ENCODE assay signal across 7 cellular contexts in genomic region chr16:29807426-29808218, GRCh38. TPM values are rescaled to one million over a fixed set of nuclear protein-coding genes. Genes with fewer than 3 reads are reported as not detected.
A peak's percentile ranks its signal among the peaks of the same experiment; 100 is the strongest.
DNase-seq lines count a peak whose midpoint lies in the region; ATAC-seq and TF ChIP-seq lines count a peak whose summit lies in the region.

No MANE protein-coding gene starts in this region.

- H3K4me1 ChIP-seq in SJCRH30 (peaks cover 28% of the 10 kb centered on the region), foreskin keratinocyte (peaks cover 7% of the 10 kb centered on the region), neuron (ENCODE audit: insufficient read depth, low read length) (peaks cover 48% of the 10 kb centered on the region)

- peak; percentile 88 for DNase-seq in M059J (ENCODE audit: low read depth)
- peak; percentile 85 to 86 for DNase-seq in SJCRH30
- DNase-seq in activated naive CD4-positive, alpha-beta T cell treated with Interleukin-2 at 50 U/mL for 16 hours, result peak; percentile 85
- peak in 1 of 2 donors; percentile 87 for DNase-seq in foreskin keratinocyte
- DNase-seq in stromal cell of bone marrow (ENCODE audit: low read depth), result peak; percentile 85

- H3K4me3 ChIP-seq in SJCRH30 (peak overlapping the region; percentile 63), neuron (ENCODE audit: low read length) (peak overlapping the region; percentile 59)

- ATAC-seq in GM18498 (IDR thresholded peaks at IDR 0.05; ENCODE audit: unreplicated experiment) (peak; percentile 22), foreskin keratinocyte (peak; percentile 41)

- no peaks in the 10 kb centered on the region for H3K9me3 ChIP-seq in SJCRH30 (replicated peaks)
- H3K9me3 ChIP-seq in neuron (ENCODE audit: low read length), result no peaks in the 10 kb centered on the region

- peak overlapping the region; percentile 16; the same call in 1 of the 2 replicates for H3K27ac ChIP-seq in SJCRH30
- H3K27ac ChIP-seq in foreskin keratinocyte, result no peak overlapping the region

- TF ChIP-seq CTCF in foreskin keratinocyte (conservative IDR thresholded peaks at IDR 0.05), result peak; percentile 71

- H2AFZ ChIP-seq in neuron (ENCODE audit: low read depth, low read length), result no peak overlapping the region

- no peaks in the 10 kb centered on the region for H3K27me3 ChIP-seq in SJCRH30
- H3K27me3 ChIP-seq in foreskin keratinocyte, result peaks cover 5% of the 10 kb centered on the region
- H3K27me3 ChIP-seq in neuron (ENCODE audit: insufficient read depth, low read length), result no peaks in the 10 kb centered on the region

- peaks cover 38% of the 10 kb centered on the region for H3K36me3 ChIP-seq in SJCRH30
- peaks cover 29% of the 10 kb centered on the region for H3K36me3 ChIP-seq in neuron (ENCODE audit: insufficient read depth, low read length)

RNA-seq across cellular contexts. Expression of gene MAZ, which starts 1.3 kb away (rescaled TPM):
- 127 and 223 TPM in 2 replicates for total RNA-seq in M059J (2014; rRNA removed; shearing (Covaris generic))
- 186 and 221 TPM in 2 replicates for total RNA-seq in SJCRH30 (2014; rRNA removed; shearing (Covaris generic))
- 171 and 172 TPM in 2 replicates for total RNA-seq in foreskin keratinocyte
- polyA plus RNA-seq in foreskin keratinocyte, result 154 and 167 TPM in 2 replicates

RNA-seq across cellular contexts. Expression of gene PRRT2, which starts 4.4 kb away (rescaled TPM):
- total RNA-seq in M059J (2014; rRNA removed; shearing (Covaris generic)), result 0.20 and 0.94 TPM in 2 replicates
- total RNA-seq in SJCRH30 (2014; rRNA removed; shearing (Covaris generic)), result 0.81 and 1.5 TPM in 2 replicates
- 0.11 and 0.51 TPM in 2 replicates for total RNA-seq in foreskin keratinocyte
- 0.06 and 0.24 TPM in 2 replicates for polyA plus RNA-seq in foreskin keratinocyte

RNA-seq across cellular contexts. Expression of gene PAGR1, which starts 8.3 kb away (rescaled TPM):
- 45.4 and 58.2 TPM in 2 replicates for total RNA-seq in M059J (2014; rRNA removed; shearing (Covaris generic))
- total RNA-seq in SJCRH30 (2014; rRNA removed; shearing (Covaris generic)), result 25.1 and 28.2 TPM in 2 replicates
- total RNA-seq in foreskin keratinocyte, result 41.9 and 50.4 TPM in 2 replicates
- polyA plus RNA-seq in foreskin keratinocyte, result 51.7 and 54.6 TPM in 2 replicates

RNA-seq across cellular contexts. Expression of gene MVP, which starts 12.6 kb away (rescaled TPM):
- 112 and 186 TPM in 2 replicates for total RNA-seq in M059J (2014; rRNA removed; shearing (Covaris generic))
- 0.61 and 0.63 TPM in 2 replicates for total RNA-seq in SJCRH30 (2014; rRNA removed; shearing (Covaris generic))
- total RNA-seq in foreskin keratinocyte, result 132 and 138 TPM in 2 replicates
- 111 and 123 TPM in 2 replicates for polyA plus RNA-seq in foreskin keratinocyte

RNA-seq across cellular contexts. Expression of gene KIF22, which starts 17.1 kb away (rescaled TPM):
- 68.6 and 79.0 TPM in 2 replicates for total RNA-seq in M059J (2014; rRNA removed; shearing (Covaris generic))
- total RNA-seq in SJCRH30 (2014; rRNA removed; shearing (Covaris generic)), result 115 and 122 TPM in 2 replicates
- total RNA-seq in foreskin keratinocyte, result 71.9 and 89.9 TPM in 2 replicates
- 77.1 and 90.6 TPM in 2 replicates for polyA plus RNA-seq in foreskin keratinocyte
